ENCODE assay signal across 16 cellular contexts in the genomic region with DNA sequence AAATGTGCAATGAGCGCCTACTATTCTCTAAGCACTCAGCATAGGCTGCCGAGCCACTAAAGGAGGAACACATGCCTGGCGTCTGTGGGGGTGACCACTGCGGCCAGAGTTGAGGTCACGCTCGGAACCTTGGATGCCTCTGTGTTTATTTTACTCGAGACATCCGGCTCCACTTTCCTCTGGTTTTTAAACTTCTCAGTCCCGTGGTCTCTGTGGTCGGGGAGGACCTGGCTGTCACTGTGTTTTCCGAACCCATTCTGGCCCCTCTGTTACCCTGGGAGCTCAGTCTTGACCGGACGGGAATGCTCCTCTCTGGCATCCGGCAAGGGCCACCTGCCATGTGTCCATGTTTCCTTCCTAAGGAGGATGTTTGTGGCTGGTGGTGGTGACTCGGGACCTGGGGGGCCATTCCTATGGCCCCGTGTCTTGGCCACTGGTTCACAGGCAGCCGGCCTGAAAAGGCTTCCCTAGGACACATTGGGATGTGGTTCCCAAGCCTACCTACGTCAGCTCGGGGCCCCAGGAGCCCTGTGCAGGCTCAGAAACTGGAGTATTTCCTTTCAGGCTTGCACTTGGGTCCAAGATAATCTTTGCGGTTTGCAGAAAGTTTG. TPM values are rescaled to one million over a fixed set of nuclear protein-coding genes. Genes with fewer than 3 reads are reported as not detected.
DNase-seq lines count a peak whose midpoint lies in the region; ATAC-seq and TF ChIP-seq lines count a peak whose summit lies in the region.
"Had no signal": no experiment of that assay in that cellular context is flagged by ENCODE, and none has a peak within 500 bp of the region (broad histone marks: within the 10 kb centered on the region; RNA-seq: fewer than 3 reads in every experiment).

No MANE protein-coding gene starts in this region.

- ATAC-seq in HG03571 (IDR thresholded peaks at IDR 0.05; ENCODE audit: unreplicated experiment): no peak
- ATAC-seq in stimulated activated naive CD8-positive, alpha-beta T cell treated with anti-CD3 and anti-CD28 coated beads, Interleukin-15, Interleukin-2, amounts not matched to agents 100 U/mL and 50 U/mL, for 24 hours: no peak

- H3K4me2 ChIP-seq in Loucy (ENCODE audit: low read depth, low read length, poor library complexity, severe bottlenecking): peak overlapping the region; percentile 53

- H3K9ac ChIP-seq in Loucy (ENCODE audit: low read depth, low read length, poor library complexity, severe bottlenecking): peak overlapping the region; percentile 63

- H3F3A ChIP-seq in Loucy (ENCODE audit: low read depth): no peaks in the 10 kb centered on the region; the same call in 1 of the 2 replicates

- H2AFZ ChIP-seq in Loucy (ENCODE audit: low read length): no peak overlapping the region

- H3K27me3 ChIP-seq in Loucy (ENCODE audit: insufficient read depth, low read length, poor library complexity, severe bottlenecking): no peaks in the 10 kb centered on the region
- no peaks in the 10 kb centered on the region for H3K27me3 ChIP-seq in spleen (replicated peaks in 1 of 7)
- H3K27me3 ChIP-seq: Peyer's patch had no signal

- H3K4me3 ChIP-seq in Loucy (ENCODE audit: low read length, poor library complexity, severe bottlenecking) (peak overlapping the region; percentile 29), astrocyte of the cerebellum (ENCODE audit: low read depth, low read length) (no peak overlapping the region), spleen (no peak overlapping the region)
- H3K4me3 ChIP-seq: Peyer's patch, thoracic aorta had no signal

- in situ Hi-C loops in astrocyte of the cerebellum (cut with HindIII; ENCODE audit: low sequenced_read_pairs): no loop called here

- H3K79me2 ChIP-seq in Loucy (ENCODE audit: insufficient read depth, low read length): no peaks in the 10 kb centered on the region

- no peaks in the 10 kb centered on the region for H3K9me2 ChIP-seq in Loucy (replicated peaks; ENCODE audit: low read depth, low read length)

- H3K36me3 ChIP-seq in Loucy (ENCODE audit: insufficient read depth, low read length): no peaks in the 10 kb centered on the region; the same call in 1 of the 2 replicates
- H3K36me3 ChIP-seq in spleen: peaks cover 5 to 89% (median 66%) of the 10 kb centered on the region in 6 donors
- H3K36me3 ChIP-seq: thoracic aorta had no signal

- intact Hi-C loops in spleen (cut with DNase I; ENCODE audit: low total_unique reads): no loop called here

- H3K4me1 ChIP-seq in Loucy (ENCODE audit: insufficient read depth, low read length, poor library complexity, severe bottlenecking): peaks cover 11% of the 10 kb centered on the region
- peaks cover 0 to 1% (median 0%) of the 10 kb centered on the region in 6 donors for H3K4me1 ChIP-seq in spleen
- H3K4me1 ChIP-seq: Peyer's patch had no signal

- DNase-seq in astrocyte of the cerebellum (ENCODE audit: low read depth) (peak; percentile 100), left kidney (ENCODE audit: low read depth, low spot score) (peak; percentile 47), spleen (peak; percentile 52), HUDEP-2 (lab: John Stamatoyannopoulos, UW; ENCODE audit: unreplicated experiment in 76 of 76) (no peak)
- no peak for DNase-seq in stimulated activated naive CD8-positive, alpha-beta T cell treated with anti-CD3 and anti-CD28 coated beads, Interleukin-15, Interleukin-2, amounts not matched to agents 100 U/mL and 50 U/mL, for 24 hours
- DNase-seq: activated naive CD4-positive, alpha-beta T cell; central memory CD4-positive, alpha-beta T cell; H9; NCI-H2227 treated with DMSO at 0.1 percent for 48 hours; Peyer's patch; T1000 had no signal

- TF ChIP-seq POLR2A in spleen (IDR thresholded peaks at IDR 0.05): no peak

- WGBS in spleen, 5 donors: 35 to 60% (median 50%) methylated on average over 16 to 20 of the region's 20 CpGs

- H4K20me1 ChIP-seq in Loucy (ENCODE audit: insufficient read depth, low read length, poor library complexity, severe bottlenecking): no peaks in the 10 kb centered on the region

- H3K9me3 ChIP-seq in Loucy (ENCODE audit: insufficient read depth, low read depth, low read length) (peaks cover 4% of the 10 kb centered on the region; the same call in 1 of the 2 replicates), spleen (peaks cover 0 to 28% (median 18%) of the 10 kb centered on the region in 8 donors)

- no peak for TF ChIP-seq CTCF in Loucy (conservative IDR thresholded peaks at IDR 0.05; ENCODE audit: low read length)
- TF ChIP-seq CTCF in astrocyte of the cerebellum (IDR thresholded peaks at IDR 0.05; ENCODE audit: low read depth, low read length, missing control alignments): no peak
- no peak for TF ChIP-seq CTCF in spleen (IDR thresholded peaks at IDR 0.05 in 8 of 11, conservative IDR thresholded peaks at IDR 0.05 in 3 of 11)

- H3K27ac ChIP-seq in spleen: no peak overlapping the region
- H3K27ac ChIP-seq: HL-60, thoracic aorta had no signal

RNA-seq across cellular contexts. Expression of a gene that starts 46.7 kb away (rescaled TPM):
- total RNA-seq in spleen: 100 to 1,000 TPM; 129 to 226 (median 142) TPM
- polyA plus RNA-seq in spleen: 100 to 1,000 TPM; 118 to 214 (median 204) TPM
- total RNA-seq: epithelial cell of proximal tubule had no signal

Comparison
In these comparisons a context has a peak if more than half of its experiments do, and no peak if none do; other contexts are left out.
1. DNase-seq: peak in astrocyte of the cerebellum (single experiment), left kidney (single experiment) and spleen (single experiment); none in stimulated activated naive CD8-positive, alpha-beta T cell treated with anti-CD3 and anti-CD28 coated beads, Interleukin-15, Interleukin-2, amounts not matched to agents 100 U/mL and 50 U/mL, for 24 hours (single experiment) and HUDEP-2 (0 of 76).